Comparison of ENCODE assay signal across 13 cellular contexts in the genomic region with DNA sequence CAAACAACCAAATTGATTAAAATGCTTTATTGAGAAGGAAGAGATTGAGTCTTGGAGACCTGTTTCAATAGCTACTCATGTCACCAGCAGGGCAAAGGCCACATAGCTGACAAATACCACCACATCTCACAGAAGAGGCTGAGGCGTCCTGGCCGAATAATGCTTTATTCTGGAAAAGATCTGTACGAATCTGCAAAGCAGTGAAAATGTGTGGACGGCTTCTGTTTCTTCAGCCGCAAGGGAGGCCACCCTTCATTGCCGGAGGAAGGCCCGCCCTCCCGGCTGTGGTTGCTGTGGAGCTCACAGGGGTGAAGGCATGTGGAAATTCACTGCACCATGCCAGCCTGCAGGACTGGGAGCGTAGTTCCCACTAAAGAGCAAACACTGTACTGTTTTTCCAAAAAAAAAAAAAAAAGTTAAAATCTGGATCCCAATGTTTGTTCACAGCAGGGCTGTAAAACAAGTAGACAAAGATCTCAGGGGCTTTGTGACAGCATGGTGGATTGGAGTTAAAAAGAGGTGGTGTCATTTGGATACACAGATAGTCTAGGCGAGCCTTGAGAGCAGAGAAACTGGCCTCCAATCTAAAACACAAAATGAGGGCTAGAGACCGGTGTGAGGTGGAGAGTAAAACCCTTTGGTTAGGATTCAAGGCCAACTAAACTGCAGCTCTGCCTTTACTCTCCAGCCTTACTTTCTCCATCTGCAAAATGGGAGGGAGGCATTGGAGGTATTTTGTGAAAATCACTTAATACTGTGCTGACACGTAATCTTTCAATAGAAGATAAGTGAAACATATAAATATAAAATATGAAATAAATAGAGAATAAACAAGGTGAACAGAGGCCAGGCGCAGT.
DNase-seq lines count a peak whose midpoint lies in the region; ATAC-seq, FAIRE-seq and TF ChIP-seq lines count a peak whose summit lies in the region.
"Had no signal": no experiment of that assay in that cellular context is flagged by ENCODE, and none has a peak within 500 bp of the region (broad histone marks: within the 10 kb centered on the region; RNA-seq: fewer than 3 reads in every experiment).

No MANE protein-coding gene starts in this region.

- BruUV-seq in A673 (replicated peaks; lab: Mats Ljungman, UMichigan), result no TSS peak

- intact Hi-C loops in body of pancreas (cut with DNase I), result no loop called here
- intact Hi-C loops in kidney (cut with DNase I), result no loop called here
- intact Hi-C loops in sciatic nerve (cut with DNase I), result no loop called here
- intact Hi-C loops in A673 (cut with micrococcal nuclease; ENCODE audit: unreplicated experiment), result no loop called here

- 51 to 61% methylated on average over 13 of the region's 13 CpGs for WGBS in body of pancreas, 2 donors

- H3K4me1 ChIP-seq in body of pancreas, result peaks cover 12% of the 10 kb centered on the region
- no peaks in the 10 kb centered on the region for H3K4me1 ChIP-seq in kidney (ENCODE audit: control insufficient read depth in 1 of 2, insufficient read depth in 1 of 2, low read depth in 1 of 2, low read length in 2 of 2)
- no peaks in the 10 kb centered on the region for H3K4me1 ChIP-seq in A673 (ENCODE audit: insufficient read depth, low read length, poor library complexity, severe bottlenecking)

- H3K36me3 ChIP-seq in body of pancreas (replicated peaks in 1 of 2; ENCODE audit: insufficient read depth in 1 of 2, low read depth in 2 of 2), result no peaks in the 10 kb centered on the region
- H3K36me3 ChIP-seq in kidney (ENCODE audit: control insufficient read depth in 1 of 2, insufficient read depth in 2 of 2, low read length in 2 of 2), result no peaks in the 10 kb centered on the region
- no peaks in the 10 kb centered on the region for H3K36me3 ChIP-seq in A673 (ENCODE audit: insufficient read depth, low read length, poor library complexity, severe bottlenecking)
- H3K36me3 ChIP-seq: vagina had no signal

- no peak for TF ChIP-seq POLR2A in body of pancreas (IDR thresholded peaks at IDR 0.05)

- POLR2A ChIA-PET in A673 (lab: Charles Lee; ENCODE audit: low non-redundant PET), result no interaction called here

- CTCF ChIA-PET in A673 (lab: Charles Lee), result no interaction called here

- H3K9me3 ChIP-seq in body of pancreas (no peaks in the 10 kb centered on the region), kidney (ENCODE audit: control insufficient read depth in 1 of 2, low read length in 2 of 2) (no peaks in the 10 kb centered on the region), A673 (ENCODE audit: low read depth, low read length, poor library complexity, severe bottlenecking) (no peaks in the 10 kb centered on the region)
- H3K9me3 ChIP-seq: vagina had no signal

- no peak for TF ChIP-seq CTCF in body of pancreas (IDR thresholded peaks at IDR 0.05)
- TF ChIP-seq CTCF in kidney (IDR thresholded peaks at IDR 0.05; ENCODE audit: borderline replicate concordance, extremely low read depth, insufficient read depth), result no peak
- TF ChIP-seq CTCF in A673 (conservative IDR thresholded peaks at IDR 0.05; ENCODE audit: low read depth, low read length), result no peak

- H3K27me3 ChIP-seq in body of pancreas, result no peaks in the 10 kb centered on the region
- H3K27me3 ChIP-seq in A673 (replicated peaks; ENCODE audit: insufficient read depth, low read depth, low read length, poor library complexity), result no peaks in the 10 kb centered on the region
- H3K27me3 ChIP-seq: vagina had no signal

- FAIRE-seq in kidney (lab: Jason Lieb, UNC), result no peak

- ATAC-seq in body of pancreas (peak; percentile 68), sciatic nerve (peak; percentile 82), GM21390 (IDR thresholded peaks at IDR 0.05; ENCODE audit: unreplicated experiment) (no peak)
- ATAC-seq: GM23338 had no signal

- no peak overlapping the region for H3K9ac ChIP-seq in kidney (ENCODE audit: low read length in 2 of 2)

- H3K27ac ChIP-seq in body of pancreas (peak overlapping the region in 3 of 4 donors; percentile 39 to 73 (median 46)), kidney (ENCODE audit: low read depth in 2 of 2, low read length in 2 of 2) (no peak overlapping the region), A673 (ENCODE audit: low read depth, low read length, poor library complexity, severe bottlenecking) (no peak overlapping the region)
- H3K27ac ChIP-seq: vagina had no signal

- no peak overlapping the region for H3K4me3 ChIP-seq in body of pancreas
- H3K4me3 ChIP-seq in kidney (ENCODE audit: low read length in 2 of 2), result no peak overlapping the region
- no peak overlapping the region for H3K4me3 ChIP-seq in A673 (ENCODE audit: low read depth, low read length, poor library complexity, severe bottlenecking)
- H3K4me3 ChIP-seq: GM23338, vagina had no signal

- DNase-seq in HK-2 (ENCODE audit: unreplicated experiment), result peak; percentile 20
- DNase-seq in body of pancreas, result peak; percentile 28 to 33 (median 31)
- DNase-seq in kidney, result peak; percentile 82
- peak; percentile 82 for DNase-seq in sciatic nerve (ENCODE audit: low spot score)
- no peak for DNase-seq in effector CD8-positive, alpha-beta T cell (lab: John Stamatoyannopoulos, UW)
- no peak for DNase-seq in A673 (ENCODE audit: low spot score)
- no peak for DNase-seq in NCI-H524 treated with DMSO at 0.1 percent for 48 hours (lab: John Stamatoyannopoulos, UW)
- DNase-seq: NCI-H345; stimulated activated CD4-positive, alpha-beta T cell treated with anti-CD3 and anti-CD28 coated beads, Interleukin-2, amount 100 ng/mL, for 24 hours; T-helper 1 cell had no signal

Comparison
In these comparisons a context has a peak if more than half of its experiments do, and no peak if none do; other contexts are left out.
1. DNase-seq: peak in HK-2 (single experiment), body of pancreas (4 of 4), kidney (single experiment) and sciatic nerve (single experiment); none in effector CD8-positive, alpha-beta T cell (single experiment), A673 (single experiment) and NCI-H524 treated with DMSO at 0.1 percent for 48 hours (single experiment).
2. H3K27ac ChIP-seq: peak in body of pancreas (3 of 4); none in kidney (0 of 2) and A673 (single experiment).